In genomic region chr3:142447852-142448315, GRCh38 we compare ENCODE assay signal across 8 cellular contexts. TPM values are rescaled to one million over a fixed set of nuclear protein-coding genes. Genes with fewer than 3 reads are reported as not detected.
DNase-seq lines count a peak whose midpoint lies in the region; ATAC-seq and TF ChIP-seq lines count a peak whose summit lies in the region.

Gene XRN1 (minus strand): TSS chr3:142448037. CDS start chr3:142447944, 93 bp downstream.

- peaks cover 0 to 5% (median 0%) of the 10 kb centered on the region in 3 donors for H3K36me3 Mint-ChIP-seq in immature natural killer cell

- ATAC-seq in GM19023 (IDR thresholded peaks at IDR 0.05; ENCODE audit: unreplicated experiment) (peak; percentile 90), HG03280 (IDR thresholded peaks at IDR 0.05; ENCODE audit: unreplicated experiment) (peak; percentile 86)

- H3K4me3 ChIP-seq in AG09309 (ENCODE audit: control insufficient read depth, low read depth, low read length), result peak within 1 kb of the TSS; percentile 91

- no peak for TF ChIP-seq CTCF in AG09309 (IDR thresholded peaks at IDR 0.05; ENCODE audit: control insufficient read depth, insufficient read depth, low read depth, low read length, missing control alignments)

- no peaks in the 10 kb centered on the region for H3K9me3 Mint-ChIP-seq in immature natural killer cell

- peak within 1 kb of the TSS; percentile 81 for H3K27ac ChIP-seq in caudate nucleus (ENCODE audit: low read depth, low read length)

- peaks cover 4 to 13% (median 9%) of the 10 kb centered on the region in 3 donors for H3K27me3 Mint-ChIP-seq in immature natural killer cell (ENCODE audit: low read depth in 3 of 3)

- peak; percentile 81 for DNase-seq in AG09309 (ENCODE audit: low read depth)
- DNase-seq in NCI-H345 treated with DMSO at 0.1 percent for 48 hours (lab: John Stamatoyannopoulos, UW; ENCODE audit: unreplicated experiment), result peak; percentile 73
- DNase-seq in activated CD4-positive, CD25-positive, alpha-beta regulatory T cell (lab: John Stamatoyannopoulos, UW), result peak; percentile 87 to 93 (median 92)
- peak in 60 of 61 donors; percentile 30 to 92 (median 83) for DNase-seq in caudate nucleus (lab: John Stamatoyannopoulos, UW)
- peak; percentile 96 to 97 (median 96) for DNase-seq in immature natural killer cell
- DNase-seq in smooth muscle cell of the brain vasculature (ENCODE audit: low read depth, low spot score), result peak; percentile 79

- H3K27ac Mint-ChIP-seq in immature natural killer cell, result peak within 1 kb of the TSS; percentile 97 to 100 (median 100)

- peaks cover 51 to 62% of the 10 kb centered on the region in 2 donors for H3K4me1 Mint-ChIP-seq in immature natural killer cell

- peak within 1 kb of the TSS; percentile 94 to 99 (median 99) for H3K4me3 Mint-ChIP-seq in immature natural killer cell

RNA-seq across cellular contexts. Expression of gene XRN1, which starts in this region (rescaled TPM):
- polyA plus RNA-seq in immature natural killer cell, result 10 to 100 TPM; 59.5 to 96.1 (median 60.8) TPM

Comparison
In these comparisons a context has a peak if more than half of its experiments do, and no peak if none do; other contexts are left out.
1. Peak in every context shown above with its lines: DNase-seq, ATAC-seq, H3K4me3 ChIP-seq and H3K27ac ChIP-seq.